ENCODE assay signal across 26 cellular contexts in genomic region chr19:32342695-32343094, GRCh38.
"Had no signal": no experiment of that assay in that cellular context is flagged by ENCODE, and none has a peak within 500 bp of the region (broad histone marks: within the 10 kb centered on the region; RNA-seq: fewer than 3 reads in every experiment).

No MANE protein-coding gene starts in this region.

- H3K27ac Mint-ChIP-seq: dendritic cell treated with granulocyte-macrophage colony-stimulating factor and Interleukin-4, amounts not matched to agents 40 ng/mL and 50 ng/mL, for 4 days; endodermal cell had no signal

- ATAC-seq: effector memory CD8-positive, alpha-beta T cell; esophagus mucosa; gastrocnemius medialis; heart right ventricle; left cardiac atrium; left lung; left ventricle myocardium superior; lower lobe of right lung had no signal

- H3K4me3 ChIP-seq: colonic mucosa, esophagus squamous epithelium, gastrocnemius medialis, heart right ventricle, left lung, lower lobe of right lung had no signal

- FAIRE-seq: endometrium, islet of Langerhans, keratinocyte had no signal

- H3K27me3 Mint-ChIP-seq: effector memory CD8-positive, alpha-beta T cell had no signal

- DNase-seq: colonic mucosa; cortex of kidney; effector CD8-positive, alpha-beta T cell; effector memory CD8-positive, alpha-beta T cell; endodermal cell; erythroblast; esophagus squamous epithelium; foreskin fibroblast; foreskin melanocyte; gastrocnemius medialis; glutamatergic neuron; head of caudate nucleus; heart right ventricle; hippocampal formation; left cardiac atrium; left lung; left ventricle myocardium superior; lower lobe of right lung; mesenchymal stem cell; midbrain had no signal

- H3K27ac ChIP-seq: colonic mucosa, epithelial cell of prostate, esophagus squamous epithelium, gastrocnemius medialis, heart right ventricle, left lung, lower lobe of right lung had no signal

- H3K27me3 ChIP-seq: colonic mucosa, gastrocnemius medialis had no signal

- H3K9me3 Mint-ChIP-seq: dendritic cell treated with granulocyte-macrophage colony-stimulating factor and Interleukin-4, amounts not matched to agents 40 ng/mL and 50 ng/mL, for 4 days; effector memory CD8-positive, alpha-beta T cell had no signal

- H3K9me3 ChIP-seq: colonic mucosa, esophagus squamous epithelium, gastrocnemius medialis, heart right ventricle, left lung, lower lobe of right lung had no signal

- H3K4me3 Mint-ChIP-seq: dendritic cell treated with granulocyte-macrophage colony-stimulating factor and Interleukin-4, amounts not matched to agents 40 ng/mL and 50 ng/mL, for 4 days; effector memory CD8-positive, alpha-beta T cell; endodermal cell had no signal

- H3K36me3 ChIP-seq: colonic mucosa, esophagus squamous epithelium, left lung, lower lobe of right lung had no signal
